In the genomic region with DNA sequence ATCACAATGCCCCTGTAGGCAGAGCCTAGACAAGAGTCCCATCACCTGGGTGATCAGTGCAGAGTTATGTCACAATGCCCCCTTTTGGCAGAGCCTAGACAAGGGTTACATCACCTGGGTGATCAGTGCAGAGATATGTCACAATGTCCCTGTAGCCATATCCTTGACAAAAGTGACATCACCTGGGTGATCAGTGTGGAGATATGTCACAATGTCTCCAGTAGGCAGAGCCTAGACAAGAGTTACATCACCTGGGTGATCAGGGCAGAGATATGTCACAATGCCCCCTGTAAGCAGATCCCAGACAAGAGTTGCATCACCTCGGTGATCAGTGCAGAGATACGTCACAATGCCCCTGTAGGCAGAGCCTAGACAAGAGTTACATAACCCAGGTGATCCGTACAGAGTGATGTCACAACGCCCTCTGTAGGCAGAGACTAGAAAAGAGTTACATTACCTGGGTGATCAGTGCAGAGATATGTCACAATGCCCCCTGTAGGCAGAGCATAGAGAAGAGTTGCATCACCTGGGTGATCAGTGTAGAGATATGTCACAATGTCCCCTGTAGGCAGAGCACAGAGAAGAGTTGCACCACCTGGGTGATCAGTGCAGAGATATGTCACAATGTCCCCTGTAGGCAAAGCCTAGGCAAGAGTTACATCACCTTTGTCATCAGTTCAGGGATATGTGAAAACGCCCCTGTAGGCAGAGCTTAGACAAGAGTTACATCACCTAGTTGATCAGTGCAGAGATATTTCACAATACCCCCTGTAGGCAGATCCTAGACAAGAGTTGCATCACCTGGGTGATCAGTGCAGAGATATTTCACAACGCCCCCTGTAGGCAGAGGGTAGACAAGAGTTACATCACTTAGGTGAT, we compare ENCODE assay signal across 1 cellular context.
TF ChIP-seq lines count a peak whose summit lies in the region.

No MANE protein-coding gene starts in this region.

TF ChIP-seq in IMR-90, 13 proteins besides CTCF, POLR2A, EP300 and RAD21:
- TF ChIP-seq CEBPB (IDR thresholded peaks at IDR 0.05; ENCODE audit: low read depth, low read length): 0 out of 2 replicates have a peak, but pooled peaks have one; percentile 15
